ENCODE assay signal across 5 cellular contexts in the genomic region with DNA sequence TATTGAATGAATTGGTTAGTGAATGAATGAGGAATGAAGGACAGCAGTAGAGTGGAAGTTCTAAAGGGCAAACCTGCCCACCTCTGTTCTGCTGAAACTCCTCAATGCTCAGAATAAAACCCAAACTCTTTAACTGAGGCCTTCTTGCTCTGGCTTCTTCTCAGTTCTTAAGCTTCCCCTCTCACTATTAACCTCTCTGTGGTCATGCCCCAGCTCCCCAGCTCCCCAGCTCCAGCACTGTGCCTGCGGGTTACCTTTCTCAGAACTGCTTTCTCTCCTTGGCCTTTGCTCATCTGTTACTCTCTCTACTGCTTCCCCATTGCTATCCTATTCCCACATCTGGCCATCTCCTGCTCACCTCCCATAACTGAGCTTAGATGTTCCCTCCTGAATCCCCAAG.
"Had no signal": no experiment of that assay in that cellular context is flagged by ENCODE, and none has a peak within 500 bp of the region (broad histone marks: within the 10 kb centered on the region; RNA-seq: fewer than 3 reads in every experiment).

No MANE protein-coding gene starts in this region.

- H3K4me3 ChIP-seq: K562 had no signal

- DNase-seq: IMR-90 had no signal

- H3K4me3 Mint-ChIP-seq: IgD-negative memory B cell had no signal

- H3K4me1 Mint-ChIP-seq: IgD-negative memory B cell had no signal

- ATAC-seq: HepG2, K562 had no signal

- H3K27ac ChIP-seq: HL-60 had no signal

- H3K27ac Mint-ChIP-seq: IgD-negative memory B cell had no signal

- H3K36me3 Mint-ChIP-seq: IgD-negative memory B cell had no signal
